Comparison of ENCODE assay signal across 18 cellular contexts in genomic region chr15:57683481-57683880, GRCh38. TPM values are rescaled to one million over a fixed set of nuclear protein-coding genes. Genes with fewer than 3 reads are reported as not detected.
DNase-seq lines count a peak whose midpoint lies in the region; ATAC-seq and TF ChIP-seq lines count a peak whose summit lies in the region.
"Had no signal": no experiment of that assay in that cellular context is flagged by ENCODE, and none has a peak within 500 bp of the region (broad histone marks: within the 10 kb centered on the region; RNA-seq: fewer than 3 reads in every experiment).

No MANE protein-coding gene starts in this region.

- TF ChIP-seq CTCF in heart right ventricle (IDR thresholded peaks at IDR 0.05), result no peak
- TF ChIP-seq CTCF in prostate gland (IDR thresholded peaks at IDR 0.05), result no peak

- WGBS in right cardiac atrium, result 71% methylated on average over 1 of the region's 1 CpG
- 61 to 80% methylated on average over 1 of the region's 1 CpG for WGBS in heart right ventricle, 2 donors
- 92% methylated on average over 1 of the region's 1 CpG for WGBS in prostate gland

- H3K36me3 ChIP-seq in heart right ventricle, result peaks cover 0 to 14% (median 0%) of the 10 kb centered on the region in 9 donors
- H3K36me3 ChIP-seq in prostate gland, result no peaks in the 10 kb centered on the region
- H3K36me3 ChIP-seq: BLaER1 had no signal

- H3K4me3 ChIP-seq in right cardiac atrium (ENCODE audit: low read length) (no peak overlapping the region), heart right ventricle (no peak overlapping the region), prostate gland (no peak overlapping the region)
- H3K4me3 ChIP-seq: BLaER1, GM23338 had no signal

- peaks cover 8% of the 10 kb centered on the region for H3K4me1 ChIP-seq in right cardiac atrium (ENCODE audit: control insufficient read depth, insufficient read depth, low read length)
- H3K4me1 ChIP-seq in heart right ventricle, result peaks cover 4 to 75% (median 40%) of the 10 kb centered on the region in 9 donors
- no peaks in the 10 kb centered on the region for H3K4me1 ChIP-seq in prostate gland (replicated peaks)
- H3K4me1 ChIP-seq: BLaER1 had no signal

- TF ChIP-seq POLR2A in prostate gland (IDR thresholded peaks at IDR 0.05), result no peak

- DNase-seq in Right ventricle myocardium superior (no peak), right cardiac atrium (no peak), heart right ventricle (no peak), prostate gland (ENCODE audit: low spot score) (peak; percentile 2), NCI-H1930 (lab: John Stamatoyannopoulos, UW) (no peak), SW 1271 (lab: John Stamatoyannopoulos, UW) (no peak), hypothalamus (lab: John Stamatoyannopoulos, UW) (no peak)
- DNase-seq: 8988T; CD4-positive, alpha-beta memory T cell; DMS153; DMS79; GDM1; H7; HFFc6 had no signal

- intact Hi-C loops in Right ventricle myocardium superior (cut with DNase I) (no loop called here), right cardiac atrium (cut with DNase I) (no loop called here), heart right ventricle (cut with DNase I) (no loop called here), prostate gland (cut with DNase I) (no loop called here)

- H3K27me3 ChIP-seq in right cardiac atrium (ENCODE audit: control insufficient read depth, insufficient read depth) (no peaks in the 10 kb centered on the region), heart right ventricle (no peaks in the 10 kb centered on the region), prostate gland (replicated peaks; ENCODE audit: insufficient read depth) (no peaks in the 10 kb centered on the region)
- H3K27me3 ChIP-seq: BLaER1 had no signal

- no peak overlapping the region for H3K27ac ChIP-seq in right cardiac atrium (ENCODE audit: low read length)
- H3K27ac ChIP-seq in heart right ventricle, result peak overlapping the region in 7 of 10 donors; percentile 47 to 90 (median 68)
- no peak overlapping the region for H3K27ac ChIP-seq in prostate gland
- H3K27ac ChIP-seq: BLaER1, HL-60 had no signal

- H3K9me3 ChIP-seq in right cardiac atrium (ENCODE audit: control insufficient read depth, low read length), result no peaks in the 10 kb centered on the region
- no peaks in the 10 kb centered on the region for H3K9me3 ChIP-seq in heart right ventricle
- no peaks in the 10 kb centered on the region for H3K9me3 ChIP-seq in prostate gland
- H3K9me3 ChIP-seq: BLaER1 had no signal

- ATAC-seq in Right ventricle myocardium superior (ENCODE audit: poor library complexity) (peak; percentile 5), right cardiac atrium (no peak), heart right ventricle (no peak)
- ATAC-seq: GM23338, HCT116 had no signal

RNA-seq across cellular contexts. Expression of gene POLR2M, which starts 23.0 kb away (rescaled TPM):
- total RNA-seq in Right ventricle myocardium superior, result 47.1 TPM
- 10 to 100 TPM; 51.3 to 57.8 (median 56.1) TPM for total RNA-seq in right cardiac atrium
- 48.2 TPM for polyA plus RNA-seq in right cardiac atrium
- 10 to 100 TPM; 42.1 to 89.2 (median 56.5) TPM for total RNA-seq in heart right ventricle
- polyA plus RNA-seq in heart right ventricle, result 10 to 100 TPM; 15.2 to 85.7 TPM
- 100 to 1,000 TPM; 148 to 172 TPM for total RNA-seq in prostate gland

Comparison
In these comparisons a context has a peak if more than half of its experiments do, and no peak if none do; other contexts are left out.
1. H3K27ac ChIP-seq: peak in heart right ventricle (7 of 10); none in right cardiac atrium (single experiment) and prostate gland (0 of 2).